ENCODE assay signal across 2 cellular contexts in genomic region chr2:215364157-215365155, GRCh38.
TF ChIP-seq lines count a peak whose summit lies in the region.

No MANE protein-coding gene starts in this region.

TF ChIP-seq in HepG2, 621 proteins besides CTCF, POLR2A, EP300 and RAD21 (continues in another document):
- TF ChIP-seq KDM5B (CRISPR knock-in tag; IDR thresholded peaks at IDR 0.05; ENCODE audit: borderline replicate concordance) (no peak), AGO2 (optimal IDR thresholded peaks at IDR 0.05; ENCODE audit: low read depth, low read length) (no peak), POGK (CRISPR knock-in tag; conservative IDR thresholded peaks at IDR 0.05) (0 out of 2 replicates have a peak, but pooled peaks have one; percentile 17), PAF1 (CRISPR knock-in tag; IDR thresholded peaks at IDR 0.05) (peak; percentile 59; the same call in 1 of the 2 replicates), POLR2AphosphoS5 (IDR thresholded peaks at IDR 0.05; ENCODE audit: low read depth, low read length) (peak; percentile 21; the same call in 1 of the 2 replicates), STAT6 (CRISPR knock-in tag; IDR thresholded peaks at IDR 0.05; ENCODE audit: borderline replicate concordance) (no peak), ZNF781 (CRISPR knock-in tag; IDR thresholded peaks at IDR 0.05; ENCODE audit: borderline replicate concordance, not compliant biosample characterization) (peak; percentile 45), RBM22 (optimal IDR thresholded peaks at IDR 0.05; ENCODE audit: low read length) (peak; percentile 96), SMYD3 (CRISPR knock-in tag; IDR thresholded peaks at IDR 0.05) (0 out of 2 replicates have a peak, but pooled peaks have one; percentile 23), JARID2 (CRISPR knock-in tag; IDR thresholded peaks at IDR 0.05; ENCODE audit: insufficient replicate concordance) (no peak), ZNF549 (CRISPR knock-in tag; IDR thresholded peaks at IDR 0.05) (no peak), HOXA7 (CRISPR knock-in tag; IDR thresholded peaks at IDR 0.05) (0 out of 2 replicates have a peak, but pooled peaks have one; percentile 85), SKIL (CRISPR knock-in tag; IDR thresholded peaks at IDR 0.05; ENCODE audit: borderline replicate concordance) (0 out of 2 replicates have a peak, but pooled peaks have one; percentile 37), TIGD3 (CRISPR knock-in tag; IDR thresholded peaks at IDR 0.05; ENCODE audit: borderline replicate concordance) (no peak), ARNT2 (CRISPR knock-in tag; IDR thresholded peaks at IDR 0.05; ENCODE audit: low read depth) (0 out of 2 replicates have a peak, but pooled peaks have one; percentile 41), ZNF382 (CRISPR knock-in tag; IDR thresholded peaks at IDR 0.05; ENCODE audit: borderline replicate concordance) (no peak), ZNF724P (CRISPR knock-in tag; IDR thresholded peaks at IDR 0.05; ENCODE audit: borderline replicate concordance) (no peak), REPIN1 (CRISPR knock-in tag; IDR thresholded peaks at IDR 0.05; ENCODE audit: borderline replicate concordance, low read depth) (0 out of 2 replicates have a peak, but pooled peaks have one; percentile 33), REL (CRISPR knock-in tag; conservative IDR thresholded peaks at IDR 0.05) (peak; percentile 31; the same call in 1 of the 2 replicates), NR2F1 (CRISPR knock-in tag; IDR thresholded peaks at IDR 0.05) (no peak), HOXA5 (CRISPR knock-in tag; IDR thresholded peaks at IDR 0.05) (no peak), CENPBD1 (CRISPR knock-in tag; IDR thresholded peaks at IDR 0.05; ENCODE audit: borderline replicate concordance, low read depth) (no peak)

TF ChIP-seq in GM12878, 131 proteins besides CTCF, POLR2A, EP300 and RAD21:
- TF ChIP-seq ZBTB40 (IDR thresholded peaks at IDR 0.05; ENCODE audit: borderline replicate concordance) (no peak), NBN (IDR thresholded peaks at IDR 0.05) (no peak), SIX5 (IDR thresholded peaks at IDR 0.05; ENCODE audit: low read depth, low read length, severe bottlenecking) (no peak), DPF2 (IDR thresholded peaks at IDR 0.05) (no peak), PKNOX1 (IDR thresholded peaks at IDR 0.05) (peak; percentile 82), ATF7 (IDR thresholded peaks at IDR 0.05; ENCODE audit: low read depth) (no peak), TAF1 (IDR thresholded peaks at IDR 0.05; ENCODE audit: borderline replicate concordance, low read depth, low read length) (no peak), PBX3 (IDR thresholded peaks at IDR 0.05; ENCODE audit: insufficient replicate concordance, low read depth, low read length) (peak; percentile 13), GABPA (IDR thresholded peaks at IDR 0.05; ENCODE audit: low read depth) (no peak), MEF2A (IDR thresholded peaks at IDR 0.05; ENCODE audit: insufficient read depth, low read depth, low read length) (no peak), RFX5 (IDR thresholded peaks at IDR 0.05; ENCODE audit: low read depth, low read length) (no peak), BACH1 (IDR thresholded peaks at IDR 0.05; ENCODE audit: borderline replicate concordance) (no peak), ATF3 (IDR thresholded peaks at IDR 0.05; ENCODE audit: borderline replicate concordance, extremely low read depth, low read depth, low read length) (no peak), SMAD1 (IDR thresholded peaks at IDR 0.05; ENCODE audit: low read depth, partially characterized antibody) (no peak), EED (IDR thresholded peaks at IDR 0.05; ENCODE audit: low read depth) (no peak)
